8 cellular contexts compared by ENCODE assay signal in the genomic region with DNA sequence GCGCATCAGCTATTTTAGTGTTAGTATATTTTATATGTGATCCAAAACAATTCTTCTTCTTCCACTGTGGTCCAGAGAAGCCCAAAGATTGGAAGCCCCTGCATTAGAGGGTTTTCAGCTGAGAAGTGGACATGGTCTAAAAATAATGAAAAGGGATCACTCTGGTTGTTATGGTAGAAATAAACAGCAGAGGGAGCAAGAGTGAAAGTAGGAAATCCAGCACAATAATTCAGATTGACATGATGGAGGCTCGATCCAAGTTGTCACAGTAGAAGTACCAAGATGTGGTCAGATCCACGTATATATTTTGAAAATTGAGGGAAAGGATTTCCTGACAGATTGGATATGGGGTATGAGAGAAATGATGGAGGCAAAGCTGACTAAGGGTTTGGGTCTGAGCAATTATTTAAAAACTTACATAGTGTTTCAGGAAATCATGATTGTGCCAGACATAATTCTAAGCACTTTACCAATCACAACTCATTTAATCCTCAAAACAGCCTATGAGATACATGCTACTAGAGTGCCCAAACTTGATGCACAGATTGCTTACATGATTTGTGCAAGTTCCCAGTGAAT. TPM values are rescaled to one million over a fixed set of nuclear protein-coding genes. Genes with fewer than 3 reads are reported as not detected.
A peak's percentile ranks its signal among the peaks of the same experiment; 100 is the strongest.
DNase-seq lines count a peak whose midpoint lies in the region; ATAC-seq, FAIRE-seq and TF ChIP-seq lines count a peak whose summit lies in the region.

No MANE protein-coding gene starts in this region.

- H3K9me3 ChIP-seq in mammary epithelial cell (replicated peaks; ENCODE audit: insufficient read depth, low read length) (no peaks in the 10 kb centered on the region), right lobe of liver (no peaks in the 10 kb centered on the region)

- no TSS peak for BruUV-seq in mammary epithelial cell (replicated peaks; lab: Mats Ljungman, UMichigan)

- no peak overlapping the region for H3K4me2 ChIP-seq in mammary epithelial cell (ENCODE audit: insufficient read depth, low read depth, low read length)

- H3K4me3 ChIP-seq in NB4 (ENCODE audit: low read depth, low read length) (no peak overlapping the region), mammary epithelial cell (replicated peaks in 1 of 3; ENCODE audit: insufficient read depth in 1 of 3, low read depth in 2 of 3, low read length in 3 of 3) (no peak overlapping the region), right lobe of liver (no peak overlapping the region)

- no peak for TF ChIP-seq POLR2A in NB4 (IDR thresholded peaks at IDR 0.05; ENCODE audit: extremely low read depth, insufficient read length)
- no peak for TF ChIP-seq POLR2A in right lobe of liver (IDR thresholded peaks at IDR 0.05)
- no peak for TF ChIP-seq POLR2A in GM12891 (IDR thresholded peaks at IDR 0.05; ENCODE audit: low read depth, low read length)

- H2AFZ ChIP-seq in mammary epithelial cell (ENCODE audit: low read depth, low read length), result no peak overlapping the region

- H3K79me2 ChIP-seq in mammary epithelial cell (ENCODE audit: insufficient read depth, low read length), result no peaks in the 10 kb centered on the region

- peak; percentile 52 for ATAC-seq in GM19463 (IDR thresholded peaks at IDR 0.05; ENCODE audit: unreplicated experiment)
- ATAC-seq in right lobe of liver, result peak; percentile 75 to 87 (median 79)

- H3K36me3 ChIP-seq in mammary epithelial cell (ENCODE audit: insufficient read depth, low read length) (no peaks in the 10 kb centered on the region), right lobe of liver (no peaks in the 10 kb centered on the region)

- no peak overlapping the region for H3K9ac ChIP-seq in mammary epithelial cell (ENCODE audit: insufficient read depth, low read length)

- TF ChIP-seq CTCF in NB4 (IDR thresholded peaks at IDR 0.05; ENCODE audit: low read depth, low read length), result peak; percentile 40
- TF ChIP-seq CTCF in mammary epithelial cell (conservative IDR thresholded peaks at IDR 0.05 in 1 of 2, IDR thresholded peaks at IDR 0.05 in 1 of 2; ENCODE audit: extremely low read depth in 1 of 2, insufficient read depth in 1 of 2, low read depth in 1 of 2, low read length in 2 of 2), result peak; percentile 57 to 69
- TF ChIP-seq CTCF in right lobe of liver (IDR thresholded peaks at IDR 0.05), result peak; percentile 54 to 63 (median 59)

- 38% methylated on average over 3 of the region's 3 CpGs for WGBS in mammary epithelial cell (ENCODE audit: low coverage, missing lambda C conversion rate)
- WGBS in right lobe of liver (ENCODE audit: insufficient coverage, low coverage, low lambda C conversion rate, missing lambda C conversion rate), result 30% methylated on average over 3 of the region's 3 CpGs

- intact Hi-C loops in mammary epithelial cell (cut with micrococcal nuclease), result loop anchor here (5.0 kb wide), 1 partner anchor 59 kb away; no protein-coding TSS in a partner anchor
- intact Hi-C loops in right lobe of liver (cut with DNase I), result no loop called here

- FAIRE-seq in GM12891 (lab: Jason Lieb, UNC), result no peak

- H3K4me1 ChIP-seq in mammary epithelial cell (ENCODE audit: insufficient read depth, low read length), result no peaks in the 10 kb centered on the region
- no peaks in the 10 kb centered on the region for H3K4me1 ChIP-seq in right lobe of liver

- CTCF ChIA-PET in mammary epithelial cell (lab: Charles Lee; ENCODE audit: low non-redundant PET), result interaction anchor here (0.5 to 0.7 kb wide), 2 partner anchors 15 to 17 kb away, joined by 4 to 5 read pairs; partner anchors contain the start of gene TMEM144

- no peaks in the 10 kb centered on the region for H4K20me1 ChIP-seq in mammary epithelial cell (ENCODE audit: insufficient read depth, low read length)

- in situ Hi-C loops in mammary epithelial cell (cut with MboI; ENCODE audit: low sequenced_read_pairs in 2 of 2), result loop anchor here in 1 of 2 donors (25.0 kb wide), 1 partner anchor 981 kb away; the partner anchor contains the start of gene GRIA2

- dilution Hi-C loops in mammary epithelial cell (cut with HindIII; ENCODE audit: low sequenced_read_pairs), result no loop called here

- peak; percentile 87 for DNase-seq in COLO829 (ENCODE audit: low spot score)
- peak; percentile 25 for DNase-seq in NB4 (ENCODE audit: low read depth)
- no peak for DNase-seq in mammary epithelial cell
- DNase-seq in right lobe of liver, result no peak
- DNase-seq in stimulated activated CD4-positive, alpha-beta T cell treated with anti-CD3 and anti-CD28 coated beads, Interleukin-4, amount 100 ng/mL, for 24 hours, result no peak
- no peak for DNase-seq in KG1 (lab: John Stamatoyannopoulos, UW)
- no peak for DNase-seq in GM12891 (ENCODE audit: insufficient read length, low spot score)

- H3K27me3 ChIP-seq in mammary epithelial cell (ENCODE audit: insufficient read depth, low read length) (no peaks in the 10 kb centered on the region), right lobe of liver (no peaks in the 10 kb centered on the region)

- H3K27ac ChIP-seq in mammary epithelial cell (ENCODE audit: insufficient read depth, low read depth, low read length), result no peak overlapping the region
- H3K27ac ChIP-seq in right lobe of liver, result no peak overlapping the region

TF ChIP-seq in GM12891, 5 proteins besides CTCF, POLR2A, EP300 and RAD21:
- TF ChIP-seq POU2F2 (IDR thresholded peaks at IDR 0.05; ENCODE audit: low read depth, low read length) (no peak), PAX5 (IDR thresholded peaks at IDR 0.05; ENCODE audit: insufficient read depth, low read length, severe bottlenecking) (no peak), SPI1 (IDR thresholded peaks at IDR 0.05; ENCODE audit: low read depth, low read length) (no peak), POLR2AphosphoS5 (IDR thresholded peaks at IDR 0.05; ENCODE audit: low read depth, low read length) (no peak)

RNA-seq across cellular contexts. Expression of gene TMEM144, which starts 17.0 kb away (rescaled TPM):
- 10 to 100 TPM in 1 of 2 donors, 1 to 10 TPM in 1; 7.9 to 21.5 TPM for total RNA-seq in mammary epithelial cell
- 4.1 TPM for polyA plus RNA-seq in mammary epithelial cell
- 13.7 TPM for polyA minus RNA-seq in mammary epithelial cell
- total RNA-seq in right lobe of liver, result 1 to 10 TPM; 1.3 to 6.7 (median 2.1) TPM
- 0.94 TPM for polyA plus RNA-seq in GM12891 (2012; ENCODE audit: low read depth, missing spikeins)

RNA-seq across cellular contexts. Expression of gene GASK1B, which starts 20.4 kb away (rescaled TPM):
- total RNA-seq in mammary epithelial cell (10 to 100 TPM; 13.5 to 27.2 TPM), right lobe of liver (1 to 10 TPM; 2.7 to 7.0 (median 4.1) TPM)
- 8.1 TPM for polyA plus RNA-seq in mammary epithelial cell
- 12.1 TPM for polyA minus RNA-seq in mammary epithelial cell
- polyA plus RNA-seq in GM12891 (2012; ENCODE audit: low read depth, missing spikeins), result 0.13 TPM

Comparison
In these comparisons a context has a peak if more than half of its experiments do, and no peak if none do; other contexts are left out.
1. DNase-seq: peak in COLO829 (single experiment) and NB4 (single experiment); none in mammary epithelial cell (single experiment), right lobe of liver (0 of 3), stimulated activated CD4-positive, alpha-beta T cell treated with anti-CD3 and anti-CD28 coated beads, Interleukin-4, amount 100 ng/mL, for 24 hours (single experiment), KG1 (single experiment) and GM12891 (single experiment).
2. Peak in every context shown above with its lines, with median percentiles within 50 percentile points of each other: CTCF ChIP-seq.